23 cellular contexts compared by ENCODE assay signal in the genomic region with DNA sequence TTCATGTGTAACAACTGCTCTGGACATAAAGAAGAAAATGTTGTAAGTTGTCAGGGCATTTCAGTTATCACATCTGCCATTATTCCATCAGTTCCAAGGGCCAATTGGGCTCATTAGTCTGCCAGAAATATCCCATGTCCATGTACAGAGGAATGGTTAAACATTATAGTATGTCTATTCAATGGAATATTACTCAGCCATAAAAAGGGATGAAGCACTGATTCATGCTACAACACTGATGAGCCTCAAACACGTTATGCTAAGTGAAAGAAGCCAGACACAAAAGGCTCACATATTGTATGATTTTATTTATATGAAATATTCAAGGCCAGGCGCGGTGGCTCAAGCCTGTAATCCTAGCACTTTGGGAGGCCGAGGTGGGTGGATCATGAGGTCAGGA.
"Had no signal": no experiment of that assay in that cellular context is flagged by ENCODE, and none has a peak within 500 bp of the region (broad histone marks: within the 10 kb centered on the region; RNA-seq: fewer than 3 reads in every experiment).

No MANE protein-coding gene starts in this region.

- H3K4me3 ChIP-seq: coronary artery, dorsolateral prefrontal cortex, esophagus muscularis mucosa, gastroesophageal sphincter, heart left ventricle, hepatocyte, left lung, lower lobe of right lung, mucosa of descending colon had no signal

- H3K79me2 ChIP-seq: hepatocyte had no signal

- ATAC-seq: foreskin keratinocyte, gastroesophageal sphincter, heart left ventricle, left cardiac atrium, left lung, left ventricle myocardium superior, lower lobe of right lung, mucosa of descending colon had no signal

- DNase-seq: dermis blood vessel endothelial cell; dorsolateral prefrontal cortex; effector CD4-positive, alpha-beta T cell; effector memory CD4-positive, alpha-beta T cell; foreskin keratinocyte; hypothalamus; immature natural killer cell; islet precursor cell; left cardiac atrium; left lung; left ventricle myocardium superior; lower lobe of right lung; mesenchymal stem cell; naive B cell had no signal

- H3K36me3 ChIP-seq: esophagus muscularis mucosa, gastroesophageal sphincter, heart left ventricle, left lung, lower lobe of right lung had no signal

- H3K4me1 ChIP-seq: esophagus muscularis mucosa, gastroesophageal sphincter, left lung, lower lobe of right lung had no signal

- H3K27me3 ChIP-seq: dorsolateral prefrontal cortex, esophagus muscularis mucosa, gastroesophageal sphincter, heart left ventricle, hepatocyte, left lung had no signal

- H3K9me3 ChIP-seq: esophagus muscularis mucosa, gastroesophageal sphincter, heart left ventricle, left lung, lower lobe of right lung, mucosa of descending colon had no signal

- H2AFZ ChIP-seq: hepatocyte had no signal

- H3K4me2 ChIP-seq: hepatocyte had no signal

- FAIRE-seq: colon, endothelial cell of umbilical vein, frontal cortex had no signal

- H3K27ac ChIP-seq: coronary artery, dorsolateral prefrontal cortex, esophagus muscularis mucosa, foreskin keratinocyte, gastroesophageal sphincter, heart left ventricle, hepatocyte, left lung, lower lobe of right lung had no signal
